Comparison of ENCODE assay signal across 10 cellular contexts in the genomic region with DNA sequence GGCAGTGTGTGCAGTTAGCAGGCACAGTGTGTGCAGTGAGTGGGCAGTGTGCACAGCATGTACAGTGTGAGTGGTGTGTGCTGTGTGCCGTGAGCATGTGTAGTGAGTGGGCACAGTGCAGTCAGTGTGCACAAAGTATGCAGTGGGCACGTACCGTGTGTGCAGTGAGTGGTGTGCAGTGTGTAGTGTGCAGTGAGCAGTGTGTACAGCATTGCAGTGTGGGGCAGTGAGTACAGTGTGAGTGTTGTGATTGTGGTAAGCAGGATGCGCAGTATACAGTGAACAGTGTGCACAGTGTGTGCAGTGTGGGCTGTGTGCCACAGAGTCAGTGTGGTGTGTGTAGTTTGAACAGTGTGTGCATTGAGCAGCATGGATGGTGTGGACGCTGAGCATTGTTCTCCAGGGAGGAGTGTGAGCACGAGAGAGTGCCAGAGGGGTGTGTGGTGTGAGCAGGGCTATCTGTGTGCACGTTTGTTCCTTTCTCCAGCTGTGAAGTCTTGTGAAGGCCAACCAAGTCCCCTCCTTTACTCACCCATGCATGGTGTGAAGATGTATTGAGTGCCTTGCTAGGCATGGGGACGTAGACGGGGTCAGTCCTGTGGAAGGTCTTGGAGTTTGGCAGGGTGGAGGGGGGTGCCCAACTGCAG. TPM values are rescaled to one million over a fixed set of nuclear protein-coding genes. Genes with fewer than 3 reads are reported as not detected.
DNase-seq lines count a peak whose midpoint lies in the region; ATAC-seq and TF ChIP-seq lines count a peak whose summit lies in the region.
"Had no signal": no experiment of that assay in that cellular context is flagged by ENCODE, and none has a peak within 500 bp of the region (broad histone marks: within the 10 kb centered on the region; RNA-seq: fewer than 3 reads in every experiment).

No MANE protein-coding gene starts in this region.

- ATAC-seq in DND-41 (ENCODE audit: insufficient read depth, low read depth): 0 out of 3 replicates have a peak, but pooled peaks have one; percentile 5
- no peak for ATAC-seq in HG03432 (IDR thresholded peaks at IDR 0.05; ENCODE audit: unreplicated experiment)

- WGBS in iPS DF 6.9 (ENCODE audit: insufficient coverage, insufficient read length): no CpG with 5 or more reads among the region's 9 CpGs
- 68 to 77% (median 73%) methylated on average over 9 of the region's 9 CpGs for WGBS in ovary, 3 donors

- no peaks in the 10 kb centered on the region for H3K9me3 ChIP-seq in DND-41 (ENCODE audit: insufficient read depth, low read length, severe bottlenecking)
- no peaks in the 10 kb centered on the region for H3K9me3 ChIP-seq in SK-N-MC (ENCODE audit: low read depth, low read length)
- no peaks in the 10 kb centered on the region for H3K9me3 ChIP-seq in iPS DF 6.9 (ENCODE audit: control insufficient read depth, insufficient read depth, low read length)
- no peaks in the 10 kb centered on the region for H3K9me3 ChIP-seq in ovary
- H3K9me3 ChIP-seq: neutrophil had no signal

- TF ChIP-seq EP300 in ovary (IDR thresholded peaks at IDR 0.05): no peak

- H3K4me1 ChIP-seq in DND-41 (ENCODE audit: insufficient read depth, low read length) (no peaks in the 10 kb centered on the region), iPS DF 6.9 (ENCODE audit: control insufficient read depth, insufficient read depth, low read length) (peaks cover 8% of the 10 kb centered on the region), rectal smooth muscle tissue (ENCODE audit: control insufficient read depth, insufficient read depth, low read length) (no peaks in the 10 kb centered on the region), ovary (ENCODE audit: insufficient read depth) (peaks cover 4% of the 10 kb centered on the region)

- H3K4me2 ChIP-seq in DND-41 (ENCODE audit: insufficient read depth, low read length): no peak overlapping the region

- TF ChIP-seq CTCF in DND-41 (IDR thresholded peaks at IDR 0.05; ENCODE audit: borderline replicate concordance, extremely low read depth, low read length, poor library complexity, severe bottlenecking) (no peak), ovary (IDR thresholded peaks at IDR 0.05) (no peak)

- H3K79me2 ChIP-seq in DND-41 (ENCODE audit: insufficient read depth, low read length): no peaks in the 10 kb centered on the region

- peaks cover 36% of the 10 kb centered on the region for H3K27me3 ChIP-seq in DND-41 (ENCODE audit: insufficient read depth, low read length, poor library complexity)
- peaks cover 3% of the 10 kb centered on the region; the same call in 1 of the 2 replicates for H3K27me3 ChIP-seq in iPS DF 6.9 (ENCODE audit: control insufficient read depth, insufficient read depth, low read length)
- peaks cover 31% of the 10 kb centered on the region for H3K27me3 ChIP-seq in rectal smooth muscle tissue (ENCODE audit: control insufficient read depth, insufficient read depth, low read length)
- H3K27me3 ChIP-seq in ovary: no peaks in the 10 kb centered on the region

- DNase-seq in DND-41 (no peak), SK-N-MC (ENCODE audit: low read depth, low spot score) (no peak), iPS DF 6.9 (ENCODE audit: low read depth, low spot score) (no peak), ovary (no peak), 8988T (no peak)
- DNase-seq in activated CD4-positive, alpha-beta T cell treated with anti-CD3 and anti-CD28 coated beads for 4 hours: no peak
- DNase-seq: cerebellar nuclear complex had no signal

- 0 out of 2 replicates have a peak, but pooled peaks cover 4% of the 10 kb centered on the region for H4K20me1 ChIP-seq in DND-41 (ENCODE audit: insufficient read depth, low read length)

- no peak overlapping the region for H3K27ac ChIP-seq in DND-41 (ENCODE audit: low read length)
- H3K27ac ChIP-seq in SK-N-MC: no peak overlapping the region
- H3K27ac ChIP-seq in iPS DF 6.9 (ENCODE audit: low read length): no peak overlapping the region
- no peak overlapping the region for H3K27ac ChIP-seq in rectal smooth muscle tissue (ENCODE audit: low read depth, low read length)
- H3K27ac ChIP-seq in ovary: no peak overlapping the region
- H3K27ac ChIP-seq: neutrophil had no signal

- no peak overlapping the region for H2AFZ ChIP-seq in DND-41 (ENCODE audit: low read depth, low read length)

- intact Hi-C loops in ovary (cut with DNase I): no loop called here

- H3K9ac ChIP-seq in DND-41 (ENCODE audit: low read depth, low read length) (no peak overlapping the region), SK-N-MC (ENCODE audit: insufficient read length) (no peak overlapping the region), rectal smooth muscle tissue (ENCODE audit: low read length) (no peak overlapping the region)

- TF ChIP-seq POLR2A in ovary (IDR thresholded peaks at IDR 0.05): no peak

- H3K4me3 ChIP-seq in DND-41 (ENCODE audit: low read depth in 1 of 2, low read length in 2 of 2) (no peak overlapping the region), SK-N-MC (peak overlapping the region; percentile 82), iPS DF 6.9 (ENCODE audit: low read length) (peak overlapping the region; percentile 65; the same call in 1 of the 2 replicates), rectal smooth muscle tissue (ENCODE audit: low read length) (peak overlapping the region; percentile 44), ovary (no peak overlapping the region)

- no peaks in the 10 kb centered on the region for H3K36me3 ChIP-seq in DND-41 (ENCODE audit: insufficient read depth, low read length)
- H3K36me3 ChIP-seq in SK-N-MC (ENCODE audit: insufficient read depth, low read length): no peaks in the 10 kb centered on the region; the same call in 1 of the 2 replicates
- H3K36me3 ChIP-seq in iPS DF 6.9 (ENCODE audit: control insufficient read depth, insufficient read depth, low read length): no peaks in the 10 kb centered on the region
- no peaks in the 10 kb centered on the region for H3K36me3 ChIP-seq in rectal smooth muscle tissue (ENCODE audit: control insufficient read depth, insufficient read depth, low read length)
- H3K36me3 ChIP-seq in ovary: no peaks in the 10 kb centered on the region
- H3K36me3 ChIP-seq: neutrophil had no signal

RNA-seq across cellular contexts. Expression of gene SHANK3, which starts 3.1 kb away (rescaled TPM):
- total RNA-seq in ovary: 10 to 100 TPM in 2 of 7 donors, 1 to 10 TPM in 5; 2.6 to 23.2 (median 6.2) TPM
- 1 to 10 TPM; 2.7 to 9.8 TPM for polyA plus RNA-seq in ovary

RNA-seq across cellular contexts. Expression of gene ARSA, which starts 47.7 kb away (rescaled TPM):
- total RNA-seq in ovary: 10 to 100 TPM; 11.9 to 51.6 (median 19.9) TPM
- 10 to 100 TPM in 1 of 2 donors, 1 to 10 TPM in 1; 2.1 to 13.1 TPM for polyA plus RNA-seq in ovary

Comparison
In these comparisons a context has a peak if more than half of its experiments do, and no peak if none do; other contexts are left out.
1. H3K4me3 ChIP-seq: peak in SK-N-MC (single experiment), iPS DF 6.9 (single experiment) and rectal smooth muscle tissue (single experiment); none in DND-41 (0 of 2) and ovary (single experiment).